ENCODE assay signal across 22 cellular contexts in genomic region chr3:56764904-56765445, GRCh38. TPM values are rescaled to one million over a fixed set of nuclear protein-coding genes. Genes with fewer than 3 reads are reported as not detected.
DNase-seq lines count a peak whose midpoint lies in the region; ATAC-seq and TF ChIP-seq lines count a peak whose summit lies in the region.
"Had no signal": no experiment of that assay in that cellular context is flagged by ENCODE, and none has a peak within 500 bp of the region (broad histone marks: within the 10 kb centered on the region; RNA-seq: fewer than 3 reads in every experiment).

No MANE protein-coding gene starts in this region.

- no peaks in the 10 kb centered on the region for H3K27me3 Mint-ChIP-seq in activated naive CD4-positive, alpha-beta T cell treated with anti-CD3 and anti-CD28 coated beads for 36 hours (ENCODE audit: low read depth)
- H3K27me3 Mint-ChIP-seq in activated naive CD4-positive, alpha-beta T cell treated with anti-CD3 and anti-CD28 coated beads, Interleukin-2, amount 10 ng/mL, durations not matched to agents 7 days and 5 days = no peaks in the 10 kb centered on the region
- no peaks in the 10 kb centered on the region for H3K27me3 Mint-ChIP-seq in activated CD8-positive, alpha-beta T cell treated with anti-CD3 and anti-CD28 coated beads, Interleukin-2, amount 10 ng/mL, durations not matched to agents 7 days and 5 days (ENCODE audit: low read depth)
- H3K27me3 Mint-ChIP-seq: dendritic cell treated with granulocyte-macrophage colony-stimulating factor and Interleukin-4, amounts not matched to agents 40 ng/mL and 50 ng/mL, for 4 days; IgD-negative memory B cell had no signal

- H3K4me1 ChIP-seq in lower lobe of right lung (peaks cover 47% of the 10 kb centered on the region), upper lobe of left lung (peaks cover 3 to 34% (median 26%) of the 10 kb centered on the region in 4 donors)

- H3K9me3 ChIP-seq in lower lobe of right lung = no peaks in the 10 kb centered on the region
- H3K9me3 ChIP-seq in upper lobe of left lung = no peaks in the 10 kb centered on the region
- H3K9me3 ChIP-seq: heart right ventricle, MG63, spleen, vagina had no signal

- TF ChIP-seq EP300 in upper lobe of left lung (IDR thresholded peaks at IDR 0.05) = no peak

- H3K4me1 Mint-ChIP-seq in activated naive CD4-positive, alpha-beta T cell treated with anti-CD3 and anti-CD28 coated beads for 36 hours (ENCODE audit: low read depth) = peaks cover 76% of the 10 kb centered on the region
- peaks cover 61% of the 10 kb centered on the region for H3K4me1 Mint-ChIP-seq in activated naive CD4-positive, alpha-beta T cell treated with anti-CD3 and anti-CD28 coated beads, Interleukin-2, amount 10 ng/mL, durations not matched to agents 7 days and 5 days
- H3K4me1 Mint-ChIP-seq in activated CD8-positive, alpha-beta T cell treated with anti-CD3 and anti-CD28 coated beads, Interleukin-2, amount 10 ng/mL, durations not matched to agents 7 days and 5 days (ENCODE audit: low read depth) = peaks cover 75% of the 10 kb centered on the region

- TF ChIP-seq POLR2A in upper lobe of left lung (IDR thresholded peaks at IDR 0.05) = no peak

- H3K27ac ChIP-seq in lower lobe of right lung = peak overlapping the region; percentile 5
- peak overlapping the region; percentile 8 to 48 (median 24) for H3K27ac ChIP-seq in upper lobe of left lung
- H3K27ac ChIP-seq: heart right ventricle, vagina had no signal

- no peak for TF ChIP-seq CTCF in lower lobe of right lung (IDR thresholded peaks at IDR 0.05)
- TF ChIP-seq CTCF in upper lobe of left lung (IDR thresholded peaks at IDR 0.05) = no peak

- H3K27me3 ChIP-seq in lower lobe of right lung (ENCODE audit: low read depth) (no peaks in the 10 kb centered on the region), upper lobe of left lung (no peaks in the 10 kb centered on the region)
- H3K27me3 ChIP-seq: heart right ventricle, MG63, spleen, vagina had no signal

- CTCF ChIA-PET in activated naive CD4-positive, alpha-beta T cell treated with anti-CD3 and anti-CD28 coated beads for 36 hours (lab: Charles Lee) = interaction anchor here (0.7 to 2.3 kb wide), 6 partner anchors 11 to 478 kb away, joined by 3 to 6 read pairs (median 4); no protein-coding TSS in a partner anchor
- CTCF ChIA-PET in activated naive CD4-positive, alpha-beta T cell treated with anti-CD3 and anti-CD28 coated beads, Interleukin-2, amount 10 ng/mL, durations not matched to agents 7 days and 5 days (lab: Charles Lee) = interaction anchor here (1.6 to 2.6 kb wide), 2 partner anchors 10 to 35 kb away, joined by 4 to 14 read pairs; no protein-coding TSS in a partner anchor
- CTCF ChIA-PET in activated CD8-positive, alpha-beta T cell treated with anti-CD3 and anti-CD28 coated beads, Interleukin-2, amount 10 ng/mL, durations not matched to agents 7 days and 5 days (lab: Charles Lee) = interaction anchor here (0.7 to 1.8 kb wide), 8 partner anchors 10 to 224 kb away, joined by 3 to 7 read pairs (median 5); no protein-coding TSS in a partner anchor

- H3K4me3 Mint-ChIP-seq in activated naive CD4-positive, alpha-beta T cell treated with anti-CD3 and anti-CD28 coated beads for 36 hours = no peak overlapping the region
- H3K4me3 Mint-ChIP-seq in activated naive CD4-positive, alpha-beta T cell treated with anti-CD3 and anti-CD28 coated beads, Interleukin-2, amount 10 ng/mL, durations not matched to agents 7 days and 5 days = no peak overlapping the region
- H3K4me3 Mint-ChIP-seq in activated CD8-positive, alpha-beta T cell treated with anti-CD3 and anti-CD28 coated beads, Interleukin-2, amount 10 ng/mL, durations not matched to agents 7 days and 5 days = no peak overlapping the region
- H3K4me3 Mint-ChIP-seq: activated T-cell treated with anti-CD3 and anti-CD28 coated beads, Interleukin-2, amount 50 U/mL, for 4 hours; dendritic cell treated with granulocyte-macrophage colony-stimulating factor and Interleukin-4, amounts not matched to agents 40 ng/mL and 50 ng/mL, for 4 days; IgD-negative memory B cell had no signal

- no peak for ATAC-seq in activated CD8-positive, alpha-beta T cell treated with anti-CD3 and anti-CD28 coated beads, Interleukin-2, amount 10 ng/mL, durations not matched to agents 7 days and 5 days
- ATAC-seq in lower lobe of right lung (no peak), upper lobe of left lung (ENCODE audit: low FRiP score in 2 of 2) (no peak), GM21515 (IDR thresholded peaks at IDR 0.05; ENCODE audit: unreplicated experiment) (no peak)
- ATAC-seq: activated T-cell treated with anti-CD3 and anti-CD28 coated beads, Interleukin-2, amount 50 U/mL, for 4 hours; heart right ventricle; Right ventricle myocardium inferior had no signal

- no peak overlapping the region for H3K4me3 ChIP-seq in lower lobe of right lung
- no peak overlapping the region for H3K4me3 ChIP-seq in upper lobe of left lung
- H3K4me3 ChIP-seq: heart right ventricle, MG63, spleen, vagina had no signal

- peaks cover 32% of the 10 kb centered on the region for H3K36me3 Mint-ChIP-seq in activated naive CD4-positive, alpha-beta T cell treated with anti-CD3 and anti-CD28 coated beads for 36 hours (ENCODE audit: low read depth)
- H3K36me3 Mint-ChIP-seq in activated naive CD4-positive, alpha-beta T cell treated with anti-CD3 and anti-CD28 coated beads, Interleukin-2, amount 10 ng/mL, durations not matched to agents 7 days and 5 days = peaks cover 70% of the 10 kb centered on the region
- peaks cover 82% of the 10 kb centered on the region for H3K36me3 Mint-ChIP-seq in activated CD8-positive, alpha-beta T cell treated with anti-CD3 and anti-CD28 coated beads, Interleukin-2, amount 10 ng/mL, durations not matched to agents 7 days and 5 days (ENCODE audit: low read depth)

- POLR2A ChIA-PET in activated CD8-positive, alpha-beta T cell treated with anti-CD3 and anti-CD28 coated beads, Interleukin-2, amount 10 ng/mL, durations not matched to agents 7 days and 5 days (lab: Charles Lee) = interaction anchor here (1.1 to 1.2 kb wide), 2 partner anchors 10 to 18 kb away, joined by 4 read pairs; no protein-coding TSS in a partner anchor

- H3K9me3 Mint-ChIP-seq in activated naive CD4-positive, alpha-beta T cell treated with anti-CD3 and anti-CD28 coated beads for 36 hours = no peaks in the 10 kb centered on the region
- peaks cover 3% of the 10 kb centered on the region for H3K9me3 Mint-ChIP-seq in activated naive CD4-positive, alpha-beta T cell treated with anti-CD3 and anti-CD28 coated beads, Interleukin-2, amount 10 ng/mL, durations not matched to agents 7 days and 5 days
- no peaks in the 10 kb centered on the region for H3K9me3 Mint-ChIP-seq in activated CD8-positive, alpha-beta T cell treated with anti-CD3 and anti-CD28 coated beads, Interleukin-2, amount 10 ng/mL, durations not matched to agents 7 days and 5 days (ENCODE audit: insufficient read depth)
- H3K9me3 Mint-ChIP-seq: activated T-cell treated with anti-CD3 and anti-CD28 coated beads, Interleukin-2, amount 50 U/mL, for 4 hours; dendritic cell treated with granulocyte-macrophage colony-stimulating factor and Interleukin-4, amounts not matched to agents 40 ng/mL and 50 ng/mL, for 4 days; IgD-negative memory B cell had no signal

- peak overlapping the region; percentile 66 for H3K27ac Mint-ChIP-seq in activated naive CD4-positive, alpha-beta T cell treated with anti-CD3 and anti-CD28 coated beads for 36 hours
- no peak overlapping the region for H3K27ac Mint-ChIP-seq in activated naive CD4-positive, alpha-beta T cell treated with anti-CD3 and anti-CD28 coated beads, Interleukin-2, amount 10 ng/mL, durations not matched to agents 7 days and 5 days
- H3K27ac Mint-ChIP-seq in activated CD8-positive, alpha-beta T cell treated with anti-CD3 and anti-CD28 coated beads, Interleukin-2, amount 10 ng/mL, durations not matched to agents 7 days and 5 days = peak overlapping the region; percentile 68
- H3K27ac Mint-ChIP-seq: dendritic cell treated with granulocyte-macrophage colony-stimulating factor and Interleukin-4, amounts not matched to agents 40 ng/mL and 50 ng/mL, for 4 days had no signal

- DNase-seq in activated naive CD4-positive, alpha-beta T cell treated with anti-CD3 and anti-CD28 coated beads for 36 hours = no peak
- DNase-seq in activated naive CD4-positive, alpha-beta T cell treated with anti-CD3 and anti-CD28 coated beads, Interleukin-2, amount 10 ng/mL, durations not matched to agents 7 days and 5 days = no peak
- DNase-seq in activated CD8-positive, alpha-beta T cell treated with anti-CD3 and anti-CD28 coated beads, Interleukin-2, amount 10 ng/mL, durations not matched to agents 7 days and 5 days = no peak
- DNase-seq in lower lobe of right lung = no peak
- no peak for DNase-seq in upper lobe of left lung
- no peak for DNase-seq in AG20443 (ENCODE audit: low spot score)
- no peak for DNase-seq in SHP77 (lab: John Stamatoyannopoulos, UW)
- DNase-seq: activated T-cell treated with anti-CD3 and anti-CD28 coated beads, Interleukin-2, amount 50 U/mL, for 4 hours; COR-L47; heart right ventricle; MG63; NCI-H1436; NCI-H2171; NCI-H748 treated with DMSO at 0.1 percent for 48 hours; nucleus accumbens; spleen; stimulated activated CD4-positive, alpha-beta T cell treated with anti-CD3 and anti-CD28 coated beads, Interleukin-4, amount 100 ng/mL, for 24 hours had no signal

- intact Hi-C loops in activated naive CD4-positive, alpha-beta T cell treated with anti-CD3 and anti-CD28 coated beads for 36 hours (cut with micrococcal nuclease) = no loop called here
- intact Hi-C loops in lower lobe of right lung (cut with DNase I) = no loop called here

- H3K36me3 ChIP-seq in lower lobe of right lung (peaks cover 5% of the 10 kb centered on the region), upper lobe of left lung (peaks cover 0 to 8% (median 0%) of the 10 kb centered on the region in 4 donors)
- H3K36me3 ChIP-seq: MG63, vagina had no signal

- 78% methylated on average over 6 of the region's 6 CpGs for WGBS in upper lobe of left lung, 2 donors

RNA-seq across cellular contexts. Expression of gene ARHGEF3, which starts 36.8 kb away (rescaled TPM):
- total RNA-seq in activated naive CD4-positive, alpha-beta T cell treated with anti-CD3 and anti-CD28 coated beads for 36 hours = 10 to 100 TPM; 36.4 to 37.7 TPM
- total RNA-seq in activated CD8-positive, alpha-beta T cell treated with anti-CD3 and anti-CD28 coated beads, Interleukin-2, amount 10 ng/mL, durations not matched to agents 7 days and 5 days = 100 to 1,000 TPM in 1 of 2 experiments, 10 to 100 TPM in 1; 94.6 to 101 TPM
- total RNA-seq in lower lobe of right lung (48.0 TPM), upper lobe of left lung (10 to 100 TPM; 26.6 to 38.9 (median 30.0) TPM)
